ENCODE assay signal across 8 cellular contexts in genomic region chr16:89720520-89720858, GRCh38. TPM values are rescaled to one million over a fixed set of nuclear protein-coding genes. Genes with fewer than 3 reads are reported as not detected.
DNase-seq lines count a peak whose midpoint lies in the region; ATAC-seq and TF ChIP-seq lines count a peak whose summit lies in the region.

No MANE protein-coding gene starts in this region.

- peak overlapping the region; percentile 92 for H3K27ac ChIP-seq in CD8-positive, alpha-beta memory T cell (ENCODE audit: low read depth, low read length)
- peak overlapping the region; percentile 97 for H3K27ac ChIP-seq in suprapubic skin

- H3K27me3 Mint-ChIP-seq in CD8-positive, alpha-beta memory T cell, result peaks cover 0 to 6% of the 10 kb centered on the region in 2 donors
- H3K27me3 Mint-ChIP-seq in MCF 10A (ENCODE audit: insufficient read depth, unreplicated experiment), result no peaks in the 10 kb centered on the region

- peak overlapping the region; percentile 98 for H3K4me3 ChIP-seq in CD8-positive, alpha-beta memory T cell (ENCODE audit: low read length)
- peak overlapping the region; percentile 96 for H3K4me3 ChIP-seq in suprapubic skin

- ATAC-seq in GM21367 (IDR thresholded peaks at IDR 0.05; ENCODE audit: unreplicated experiment), result peak; percentile 9

- TF ChIP-seq CTCF in MCF 10A (IDR thresholded peaks at IDR 0.05; ENCODE audit: unreplicated experiment) (no peak), suprapubic skin (IDR thresholded peaks at IDR 0.05) (no peak)

- no peaks in the 10 kb centered on the region for H3K27me3 ChIP-seq in CD8-positive, alpha-beta memory T cell (ENCODE audit: insufficient read depth, low read length, poor library complexity, severe bottlenecking)
- no peaks in the 10 kb centered on the region for H3K27me3 ChIP-seq in suprapubic skin

- peaks cover 29% of the 10 kb centered on the region for H3K4me1 ChIP-seq in CD8-positive, alpha-beta memory T cell (ENCODE audit: insufficient read depth, low read length)
- peaks cover 46% of the 10 kb centered on the region for H3K4me1 ChIP-seq in suprapubic skin

- H3K27ac Mint-ChIP-seq in CD8-positive, alpha-beta memory T cell, result peak overlapping the region in 6 of 8 donors; percentile 66 to 94 (median 76)
- peak overlapping the region; percentile 71 for H3K27ac Mint-ChIP-seq in MCF 10A (ENCODE audit: low read depth, unreplicated experiment)

- CTCF ChIA-PET in CD8-positive, alpha-beta memory T cell (lab: Charles Lee), result interaction anchor here (0.8 kb wide), 1 partner anchor 14 kb away, joined by 4 read pairs; no protein-coding TSS in a partner anchor
- CTCF ChIA-PET in MCF 10A (lab: Yijun Ruan, JAX), result interaction anchor here (0.6 to 1.0 kb wide), 3 partner anchors 17 to 140 kb away, joined by 3 to 4 read pairs (median 4); no protein-coding TSS in a partner anchor

- no peaks in the 10 kb centered on the region for H3K9me3 ChIP-seq in CD8-positive, alpha-beta memory T cell (ENCODE audit: low read length)
- H3K9me3 ChIP-seq in suprapubic skin, result no peaks in the 10 kb centered on the region

- no TSS peak for BruUV-seq in MCF 10A (replicated peaks; lab: Mats Ljungman, UMichigan)

- POLR2A ChIA-PET in CD8-positive, alpha-beta memory T cell (lab: Charles Lee), result interaction anchor here (0.6 to 1.6 kb wide), 5 partner anchors 16 to 919 kb away, joined by 3 to 5 read pairs (median 4); no protein-coding TSS in a partner anchor
- POLR2A ChIA-PET in MCF 10A (lab: Yijun Ruan, JAX), result interaction anchor here (0.5 to 4.5 kb wide), 13 partner anchors 8 to 1053 kb away, joined by 3 to 46 read pairs (median 3); partner anchors contain the start of genes CDK10, SPATA2L and TCF25

- TF ChIP-seq POLR2A in suprapubic skin (IDR thresholded peaks at IDR 0.05), result no peak

- intact Hi-C loops in MCF 10A (cut with micrococcal nuclease), result no loop called here

- peaks cover 19% of the 10 kb centered on the region for H3K36me3 ChIP-seq in CD8-positive, alpha-beta memory T cell (ENCODE audit: insufficient read depth, low read length)
- H3K36me3 ChIP-seq in suprapubic skin, result peaks cover 18% of the 10 kb centered on the region

- 0% methylated on average over 7 of the region's 39 CpGs for WGBS in suprapubic skin

- H3K4me3 Mint-ChIP-seq in CD8-positive, alpha-beta memory T cell, result peak overlapping the region; percentile 67 to 89 (median 81)
- peak overlapping the region; percentile 82 for H3K4me3 Mint-ChIP-seq in MCF 10A (ENCODE audit: unreplicated experiment)

- no peaks in the 10 kb centered on the region for H3K9me3 Mint-ChIP-seq in CD8-positive, alpha-beta memory T cell
- no peaks in the 10 kb centered on the region for H3K9me3 Mint-ChIP-seq in MCF 10A (ENCODE audit: unreplicated experiment)

- peaks cover 5 to 22% (median 6%) of the 10 kb centered on the region in 3 donors for H3K36me3 Mint-ChIP-seq in CD8-positive, alpha-beta memory T cell
- peaks cover 61% of the 10 kb centered on the region for H3K36me3 Mint-ChIP-seq in MCF 10A (ENCODE audit: insufficient read depth, unreplicated experiment)

- no peak for DNase-seq in CD8-positive, alpha-beta memory T cell
- DNase-seq in HuH-7.5 (ENCODE audit: low spot score) (peak; percentile 76), MCF 10A (ENCODE audit: unreplicated experiment) (no peak), kidney tubule cell (ENCODE audit: low spot score) (peak; percentile 42), suprapubic skin (ENCODE audit: low spot score in 2 of 2) (no peak), pons (ENCODE audit: low spot score) (no peak), A172 (ENCODE audit: low spot score) (no peak)

- H3K4me1 Mint-ChIP-seq in CD8-positive, alpha-beta memory T cell, result peaks cover 17 to 35% (median 27%) of the 10 kb centered on the region in 3 donors
- H3K4me1 Mint-ChIP-seq in MCF 10A (ENCODE audit: insufficient read depth, unreplicated experiment), result peaks cover 25% of the 10 kb centered on the region

- no peak for TF ChIP-seq EP300 in suprapubic skin (IDR thresholded peaks at IDR 0.05)

RNA-seq across cellular contexts. Expression of gene VPS9D1, which starts 0.2 kb away (rescaled TPM):
- 1 to 10 TPM; 3.7 to 4.0 TPM for total RNA-seq in CD8-positive, alpha-beta memory T cell
- 1.6 TPM for polyA plus RNA-seq in CD8-positive, alpha-beta memory T cell
- total RNA-seq in MCF 10A (2022) (12.0 and 13.2 TPM in 2 replicates), suprapubic skin (10 to 100 TPM in 3 of 4 donors, 1 to 10 TPM in 1; 9.1 to 13.5 (median 10.2) TPM)
- total RNA-seq in A172 (2014; rRNA removed; shearing (Covaris generic)), result 12.0 and 14.2 TPM in 2 replicates

RNA-seq across cellular contexts. Expression of gene ZNF276, which starts 0.8 kb away (rescaled TPM):
- total RNA-seq in CD8-positive, alpha-beta memory T cell, result 10 to 100 TPM; 35.6 to 36.6 TPM
- polyA plus RNA-seq in CD8-positive, alpha-beta memory T cell, result 47.3 TPM
- 32.7 and 33.6 TPM in 2 replicates for total RNA-seq in MCF 10A (2022)
- total RNA-seq in suprapubic skin, result 100 to 1,000 TPM in 1 of 4 donors, 10 to 100 TPM in 3; 39.8 to 106 (median 46.0) TPM
- 14.6 and 18.9 TPM in 2 replicates for total RNA-seq in A172 (2014; rRNA removed; shearing (Covaris generic))

RNA-seq across cellular contexts. Expression of gene SPATA2L, which starts 19.0 kb away (rescaled TPM):
- total RNA-seq in CD8-positive, alpha-beta memory T cell, result 1 to 10 TPM; 7.0 to 7.6 TPM
- polyA plus RNA-seq in CD8-positive, alpha-beta memory T cell, result 10.3 TPM
- total RNA-seq in MCF 10A (2022), result 12.1 and 12.5 TPM in 2 replicates
- total RNA-seq in suprapubic skin, result 10 to 100 TPM; 14.1 to 32.3 (median 21.5) TPM
- 21.1 and 24.3 TPM in 2 replicates for total RNA-seq in A172 (2014; rRNA removed; shearing (Covaris generic))

RNA-seq across cellular contexts. Expression of gene CDK10, which starts 34.0 kb away (rescaled TPM):
- 10 to 100 TPM; 74.8 to 79.0 TPM for total RNA-seq in CD8-positive, alpha-beta memory T cell
- 31.8 TPM for polyA plus RNA-seq in CD8-positive, alpha-beta memory T cell
- 73.0 and 83.4 TPM in 2 replicates for total RNA-seq in MCF 10A (2022)
- 100 to 1,000 TPM in 1 of 4 donors, 10 to 100 TPM in 3; 42.8 to 118 (median 55.0) TPM for total RNA-seq in suprapubic skin
- 31.1 and 46.6 TPM in 2 replicates for total RNA-seq in A172 (2014; rRNA removed; shearing (Covaris generic))

Comparison
In these comparisons a context has a peak if more than half of its experiments do, and no peak if none do; other contexts are left out.
1. DNase-seq: peak in HuH-7.5 (single experiment) and kidney tubule cell (single experiment); none in CD8-positive, alpha-beta memory T cell (0 of 5), MCF 10A (single experiment), suprapubic skin (0 of 2), pons (single experiment) and A172 (single experiment).